ENCODE assay signal across 26 cellular contexts in genomic region chr12:122513660-122514059, GRCh38.
"Had no signal": no experiment of that assay in that cellular context is flagged by ENCODE, and none has a peak within 500 bp of the region (broad histone marks: within the 10 kb centered on the region; RNA-seq: fewer than 3 reads in every experiment).

No MANE protein-coding gene starts in this region.

- H3K9me3 Mint-ChIP-seq: activated CD4-positive, alpha-beta memory T cell treated with anti-CD3 and anti-CD28 coated beads, Interleukin-2, amount 10 ng/mL, durations not matched to agents 7 days and 5 days; activated CD4-positive, alpha-beta T cell treated with anti-CD3 and anti-CD28 coated beads, Interleukin-2, amount 10 ng/mL, durations not matched to agents 24 days and 14 days; activated naive CD4-positive, alpha-beta T cell treated with anti-CD3 and anti-CD28 coated beads, Interleukin-2, amount 10 ng/mL, durations not matched to agents 7 days and 5 days; brain; naive thymus-derived CD8-positive, alpha-beta T cell; neural progenitor cell; stimulated activated naive CD8-positive, alpha-beta T cell treated with anti-CD3 and anti-CD28 coated beads, Interleukin-15, amount 100 ng/mL, for 72 hours; T-cell; T-helper 2 cell treated with Interferon-gamma antibody and Interleukin-4, amounts not matched to agents 5 μg/mL and 100 μg/mL, for 36 hours had no signal

- H3K4me1 ChIP-seq: left lung, neural progenitor cell, tibial artery had no signal

- DNase-seq: activated CD4-positive, alpha-beta memory T cell treated with anti-CD3 and anti-CD28 coated beads, Interleukin-2, amount 10 ng/mL, durations not matched to agents 7 days and 5 days; activated CD4-positive, alpha-beta T cell treated with anti-CD3 and anti-CD28 coated beads, Interleukin-2, amount 10 ng/mL, durations not matched to agents 24 days and 14 days; activated naive CD4-positive, alpha-beta T cell treated with anti-CD3 and anti-CD28 coated beads, Interleukin-2, amount 10 ng/mL, durations not matched to agents 7 days and 5 days; activated T-cell treated with anti-CD3 and anti-CD28 coated beads, Interleukin-2, amount 50 U/mL, for 1 hour; anterior cingulate cortex; caudate nucleus; dermis blood vessel endothelial cell; effector CD8-positive, alpha-beta T cell; foreskin melanocyte; glutamatergic neuron; hippocampal formation; kidney glomerular epithelial cell; left lung; naive thymus-derived CD8-positive, alpha-beta T cell; spleen; stimulated activated CD4-positive, alpha-beta T cell treated with anti-CD3 and anti-CD28 coated beads, Interleukin-4, amount 100 ng/mL, for 24 hours; stimulated activated naive CD8-positive, alpha-beta T cell treated with anti-CD3 and anti-CD28 coated beads, Interleukin-15, amount 100 ng/mL, for 72 hours; T-cell; tibial artery had no signal

- H3K27ac Mint-ChIP-seq: activated CD4-positive, alpha-beta memory T cell treated with anti-CD3 and anti-CD28 coated beads, Interleukin-2, amount 10 ng/mL, durations not matched to agents 7 days and 5 days; activated CD4-positive, alpha-beta T cell treated with anti-CD3 and anti-CD28 coated beads, Interleukin-2, amount 10 ng/mL, durations not matched to agents 24 days and 14 days; activated naive CD4-positive, alpha-beta T cell treated with anti-CD3 and anti-CD28 coated beads, Interleukin-2, amount 10 ng/mL, durations not matched to agents 7 days and 5 days; brain; neural progenitor cell; progenitor cell of endocrine pancreas; T-cell; T-helper 2 cell treated with Interferon-gamma antibody and Interleukin-4, amounts not matched to agents 5 μg/mL and 100 μg/mL, for 36 hours had no signal

- H2AFZ ChIP-seq: neural progenitor cell had no signal

- H3K9ac ChIP-seq: neural progenitor cell had no signal

- H3K27me3 Mint-ChIP-seq: activated CD4-positive, alpha-beta memory T cell treated with anti-CD3 and anti-CD28 coated beads, Interleukin-2, amount 10 ng/mL, durations not matched to agents 7 days and 5 days; activated CD4-positive, alpha-beta T cell treated with anti-CD3 and anti-CD28 coated beads, Interleukin-2, amount 10 ng/mL, durations not matched to agents 24 days and 14 days; activated naive CD4-positive, alpha-beta T cell treated with anti-CD3 and anti-CD28 coated beads, Interleukin-2, amount 10 ng/mL, durations not matched to agents 7 days and 5 days; brain; naive thymus-derived CD8-positive, alpha-beta T cell; progenitor cell of endocrine pancreas; stimulated activated naive CD8-positive, alpha-beta T cell treated with anti-CD3 and anti-CD28 coated beads, Interleukin-15, amount 100 ng/mL, for 72 hours; T-cell had no signal

- H3K9me3 ChIP-seq: left lung, spleen, tibial artery had no signal

- H3K4me2 ChIP-seq: neural progenitor cell had no signal

- H3K4me3 ChIP-seq: left lung, lung, neural progenitor cell, spleen, tibial artery had no signal

- ATAC-seq: esophagus mucosa; left lung; naive thymus-derived CD8-positive, alpha-beta T cell; stimulated activated naive CD8-positive, alpha-beta T cell treated with anti-CD3 and anti-CD28 coated beads, Interleukin-15, amount 100 ng/mL, for 72 hours had no signal

- H3K4me3 Mint-ChIP-seq: activated CD4-positive, alpha-beta memory T cell treated with anti-CD3 and anti-CD28 coated beads, Interleukin-2, amount 10 ng/mL, durations not matched to agents 7 days and 5 days; activated CD4-positive, alpha-beta T cell treated with anti-CD3 and anti-CD28 coated beads, Interleukin-2, amount 10 ng/mL, durations not matched to agents 24 days and 14 days; activated naive CD4-positive, alpha-beta T cell treated with anti-CD3 and anti-CD28 coated beads, Interleukin-2, amount 10 ng/mL, durations not matched to agents 7 days and 5 days; brain; naive thymus-derived CD8-positive, alpha-beta T cell; neural progenitor cell; stimulated activated naive CD8-positive, alpha-beta T cell treated with anti-CD3 and anti-CD28 coated beads, Interleukin-15, amount 100 ng/mL, for 72 hours; T-cell; T-helper 2 cell treated with Interferon-gamma antibody and Interleukin-4, amounts not matched to agents 5 μg/mL and 100 μg/mL, for 36 hours had no signal

- H3K27ac ChIP-seq: left lung, neural progenitor cell, spleen, tibial artery, VCaP had no signal

- H3K4me1 Mint-ChIP-seq: brain, neural progenitor cell had no signal

- H3K27me3 ChIP-seq: left lung, neural progenitor cell, spleen, tibial artery had no signal
